ENCODE assay signal across 21 cellular contexts in the genomic region with DNA sequence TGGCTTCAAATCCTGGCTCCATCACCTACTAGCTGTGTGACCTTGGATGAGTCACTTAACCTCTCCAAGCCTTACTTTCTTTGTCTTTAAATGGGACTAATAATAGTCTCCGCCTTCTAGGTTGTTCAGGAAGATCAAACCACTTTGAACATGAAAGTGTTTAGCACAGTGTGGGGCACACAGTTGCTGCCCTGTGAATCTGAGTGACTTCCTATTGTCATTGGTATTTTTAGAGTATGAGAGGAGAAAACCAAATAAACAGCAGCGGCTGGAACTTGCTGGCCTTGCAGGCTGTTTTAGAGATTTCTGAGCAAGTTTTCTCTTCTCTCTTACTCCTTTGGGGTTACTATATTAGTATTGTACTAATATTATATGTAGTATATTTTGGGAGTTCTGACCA. TPM values are rescaled to one million over a fixed set of nuclear protein-coding genes. Genes with fewer than 3 reads are reported as not detected.
"Had no signal": no experiment of that assay in that cellular context is flagged by ENCODE, and none has a peak within 500 bp of the region (broad histone marks: within the 10 kb centered on the region; RNA-seq: fewer than 3 reads in every experiment).

No MANE protein-coding gene starts in this region.

- H3K4me1 ChIP-seq: SJCRH30 had no signal

- FAIRE-seq: RCC 7860 had no signal

- H3K36me3 ChIP-seq: SJCRH30 had no signal

- H3K27ac ChIP-seq: RWPE1, SJCRH30 had no signal

- ATAC-seq: Right ventricle myocardium inferior, SK-N-SH treated with all-trans-retinoic acid at 6 μM for 48 hours had no signal

- H3K4me3 ChIP-seq: SJCRH30 had no signal

- H3K9me3 ChIP-seq: SJCRH30 had no signal

- DNase-seq: KBM-7, NCI-H1105, NCI-H1417, NCI-H1436 treated with DMSO at 0.1 percent for 48 hours, NCI-H1694, NCI-H187 treated with DMSO at 0.1 percent for 48 hours, NCI-H2029 treated with DMSO at 0.1 percent for 48 hours, NCI-H2171 treated with DMSO at 0.1 percent for 48 hours, NCI-H345, NCI-H446 treated with DMSO at 0.1 percent for 48 hours, NCI-H510A treated with DMSO at 0.1 percent for 48 hours, NCI-H526, NCI-H748 treated with DMSO at 0.1 percent for 48 hours, SHP77 treated with DMSO at 0.1 percent for 48 hours, SJCRH30 had no signal

RNA-seq across cellular contexts. Expression of a gene that starts 7.1 kb away (rescaled TPM):
- total RNA-seq: HT-29, LHCN-M2, Right ventricle myocardium inferior, SJCRH30 had no signal
